Comparison of ENCODE assay signal across 29 cellular contexts in genomic region chr3:156604064-156604641, GRCh38.
"Had no signal": no experiment of that assay in that cellular context is flagged by ENCODE, and none has a peak within 500 bp of the region (broad histone marks: within the 10 kb centered on the region; RNA-seq: fewer than 3 reads in every experiment).

No MANE protein-coding gene starts in this region.

- H3K4me1 ChIP-seq: colonic mucosa had no signal

- H3K4me3 ChIP-seq: colonic mucosa, esophagus squamous epithelium, lower lobe of right lung, pancreas, sigmoid colon, thoracic aorta, tibial nerve, upper lobe of left lung had no signal

- H3K4me3 Mint-ChIP-seq: immature natural killer cell; naive B cell; natural killer cell treated with Interleukin-12 subunit alpha and Interleukin-12 subunit beta and Interleukin-15 and Interleukin-18, amount 100 ng/mL, for 72 hours; neural crest cell; stimulated activated memory B cell treated with anti-CD40 and anti-IgM and Interleukin-4, amounts not matched to agents 10 μg/mL and 1 μg/mL and 100 μg/mL, for 72 hours had no signal

- H3K27ac ChIP-seq: colonic mucosa, esophagus squamous epithelium, lower lobe of right lung, neutrophil, pancreas, tibial nerve, upper lobe of left lung had no signal

- H3K36me3 Mint-ChIP-seq: immature natural killer cell; naive B cell; natural killer cell treated with Interleukin-12 subunit alpha and Interleukin-12 subunit beta and Interleukin-15 and Interleukin-18, amount 100 ng/mL, for 72 hours; stimulated activated memory B cell treated with anti-CD40 and anti-IgM and Interleukin-4, amounts not matched to agents 10 μg/mL and 1 μg/mL and 100 μg/mL, for 72 hours had no signal

- H3K9me3 Mint-ChIP-seq: immature natural killer cell; natural killer cell treated with Interleukin-12 subunit alpha and Interleukin-12 subunit beta and Interleukin-15 and Interleukin-18, amount 100 ng/mL, for 72 hours; neural crest cell; stimulated activated memory B cell treated with anti-CD40 and anti-IgM and Interleukin-4, amounts not matched to agents 10 μg/mL and 1 μg/mL and 100 μg/mL, for 72 hours had no signal

- H3K36me3 ChIP-seq: colonic mucosa, esophagus squamous epithelium, lower lobe of right lung, neutrophil, pancreas, sigmoid colon, thoracic aorta, tibial nerve, upper lobe of left lung had no signal

- H3K27ac Mint-ChIP-seq: immature natural killer cell; stimulated activated memory B cell treated with anti-CD40 and anti-IgM and Interleukin-4, amounts not matched to agents 10 μg/mL and 1 μg/mL and 100 μg/mL, for 72 hours had no signal

- H3K27me3 ChIP-seq: colonic mucosa, esophagus squamous epithelium, neutrophil, pancreas, sigmoid colon, tibial nerve, upper lobe of left lung had no signal

- ATAC-seq: left colon; lower lobe of right lung; natural killer cell treated with Interleukin-12 subunit alpha and Interleukin-12 subunit beta and Interleukin-15 and Interleukin-18, amount 100 ng/mL, for 72 hours; pancreas; stimulated activated memory B cell treated with anti-CD40 and anti-IgM and Interleukin-4, amounts not matched to agents 10 μg/mL and 1 μg/mL and 100 μg/mL, for 72 hours; stimulated activated naive CD8-positive, alpha-beta T cell treated with anti-CD3 and anti-CD28 coated beads, Interleukin-15, Interleukin-2, amounts not matched to agents 100 U/mL and 50 U/mL, for 24 hours had no signal

- FAIRE-seq: endothelial cell of umbilical vein, pancreas, urothelium cell line had no signal

- DNase-seq: colonic mucosa; dermis blood vessel endothelial cell; effector memory CD4-positive, alpha-beta T cell; esophagus squamous epithelium; foreskin melanocyte; glutamatergic neuron; hypothalamus; immature natural killer cell; islet precursor cell; kidney glomerular epithelial cell; left colon; left ventricle myocardium superior; lower lobe of right lung; naive B cell; pancreas; sigmoid colon; stimulated activated CD4-positive, alpha-beta T cell treated with anti-CD3 and anti-CD28 coated beads, Interleukin-2, amount 100 ng/mL, for 24 hours; stimulated activated CD4-positive, alpha-beta T cell treated with anti-CD3 and anti-CD28 coated beads, Interleukin-4, amount 100 ng/mL, for 24 hours; stimulated activated naive CD8-positive, alpha-beta T cell treated with anti-CD3 and anti-CD28 coated beads, Interleukin-15, Interleukin-2, amounts not matched to agents 100 U/mL and 50 U/mL, for 24 hours; substantia nigra; upper lobe of left lung had no signal

- H3K9me3 ChIP-seq: colonic mucosa, esophagus squamous epithelium, lower lobe of right lung, neutrophil, pancreas, sigmoid colon, thoracic aorta, tibial nerve, upper lobe of left lung had no signal
